ENCODE assay signal across 1 cellular context in the genomic region with DNA sequence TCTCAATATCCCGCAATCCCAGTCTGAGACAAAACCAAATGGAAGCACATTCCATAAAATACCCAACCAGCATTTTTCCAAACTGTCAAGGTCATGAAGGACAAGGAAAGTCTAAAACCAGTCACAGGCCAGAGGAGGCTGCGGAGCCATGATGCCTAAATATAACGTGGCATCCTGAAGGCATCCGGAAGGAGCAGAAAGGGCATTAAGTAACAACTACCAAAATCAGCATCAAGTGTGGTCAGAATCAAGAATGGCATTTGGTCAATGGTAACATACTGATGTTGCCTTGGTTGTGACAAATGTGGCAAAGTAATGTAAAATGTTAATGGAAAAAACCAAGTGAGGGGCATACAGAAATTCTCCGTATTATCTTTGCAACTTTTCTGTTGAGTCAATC.
TF ChIP-seq lines count a peak whose summit lies in the region.

No MANE protein-coding gene starts in this region.

TF ChIP-seq in WTC11, 78 proteins besides CTCF, POLR2A, EP300 and RAD21 (continued from another document):
- no peak for TF ChIP-seq IRF2 (CRISPR knock-in tag; IDR thresholded peaks at IDR 0.05; ENCODE audit: borderline replicate concordance, low read depth)
- TF ChIP-seq ZNF232 (CRISPR knock-in tag; IDR thresholded peaks at IDR 0.05): no peak
- TF ChIP-seq, protein P1, sequence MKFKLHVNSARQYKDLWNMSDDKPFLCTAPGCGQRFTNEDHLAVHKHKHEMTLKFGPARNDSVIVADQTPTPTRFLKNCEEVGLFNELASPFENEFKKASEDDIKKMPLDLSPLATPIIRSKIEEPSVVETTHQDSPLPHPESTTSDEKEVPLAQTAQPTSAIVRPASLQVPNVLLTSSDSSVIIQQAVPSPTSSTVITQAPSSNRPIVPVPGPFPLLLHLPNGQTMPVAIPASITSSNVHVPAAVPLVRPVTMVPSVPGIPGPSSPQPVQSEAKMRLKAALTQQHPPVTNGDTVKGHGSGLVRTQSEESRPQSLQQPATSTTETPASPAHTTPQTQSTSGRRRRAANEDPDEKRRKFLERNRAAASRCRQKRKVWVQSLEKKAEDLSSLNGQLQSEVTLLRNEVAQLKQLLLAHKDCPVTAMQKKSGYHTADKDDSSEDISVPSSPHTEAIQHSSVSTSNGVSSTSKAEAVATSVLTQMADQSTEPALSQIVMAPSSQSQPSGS (CRISPR knock-in tag; IDR thresholded peaks at IDR 0.05; ENCODE audit: borderline replicate concordance, low read depth): no peak
- TF ChIP-seq, protein P2, sequence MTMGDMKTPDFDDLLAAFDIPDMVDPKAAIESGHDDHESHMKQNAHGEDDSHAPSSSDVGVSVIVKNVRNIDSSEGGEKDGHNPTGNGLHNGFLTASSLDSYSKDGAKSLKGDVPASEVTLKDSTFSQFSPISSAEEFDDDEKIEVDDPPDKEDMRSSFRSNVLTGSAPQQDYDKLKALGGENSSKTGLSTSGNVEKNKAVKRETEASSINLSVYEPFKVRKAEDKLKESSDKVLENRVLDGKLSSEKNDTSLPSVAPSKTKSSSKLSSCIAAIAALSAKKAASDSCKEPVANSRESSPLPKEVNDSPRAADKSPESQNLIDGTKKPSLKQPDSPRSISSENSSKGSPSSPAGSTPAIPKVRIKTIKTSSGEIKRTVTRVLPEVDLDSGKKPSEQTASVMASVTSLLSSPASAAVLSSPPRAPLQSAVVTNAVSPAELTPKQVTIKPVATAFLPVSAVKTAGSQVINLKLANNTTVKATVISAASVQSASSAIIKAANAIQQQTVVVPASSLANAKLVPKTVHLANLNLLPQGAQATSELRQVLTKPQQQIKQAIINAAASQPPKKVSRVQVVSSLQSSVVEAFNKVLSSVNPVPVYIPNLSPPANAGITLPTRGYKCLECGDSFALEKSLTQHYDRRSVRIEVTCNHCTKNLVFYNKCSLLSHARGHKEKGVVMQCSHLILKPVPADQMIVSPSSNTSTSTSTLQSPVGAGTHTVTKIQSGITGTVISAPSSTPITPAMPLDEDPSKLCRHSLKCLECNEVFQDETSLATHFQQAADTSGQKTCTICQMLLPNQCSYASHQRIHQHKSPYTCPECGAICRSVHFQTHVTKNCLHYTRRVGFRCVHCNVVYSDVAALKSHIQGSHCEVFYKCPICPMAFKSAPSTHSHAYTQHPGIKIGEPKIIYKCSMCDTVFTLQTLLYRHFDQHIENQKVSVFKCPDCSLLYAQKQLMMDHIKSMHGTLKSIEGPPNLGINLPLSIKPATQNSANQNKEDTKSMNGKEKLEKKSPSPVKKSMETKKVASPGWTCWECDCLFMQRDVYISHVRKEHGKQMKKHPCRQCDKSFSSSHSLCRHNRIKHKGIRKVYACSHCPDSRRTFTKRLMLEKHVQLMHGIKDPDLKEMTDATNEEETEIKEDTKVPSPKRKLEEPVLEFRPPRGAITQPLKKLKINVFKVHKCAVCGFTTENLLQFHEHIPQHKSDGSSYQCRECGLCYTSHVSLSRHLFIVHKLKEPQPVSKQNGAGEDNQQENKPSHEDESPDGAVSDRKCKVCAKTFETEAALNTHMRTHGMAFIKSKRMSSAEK (CRISPR knock-in tag; IDR thresholded peaks at IDR 0.05; ENCODE audit: borderline replicate concordance): no peak
- no peak for TF ChIP-seq ERG (CRISPR knock-in tag; IDR thresholded peaks at IDR 0.05)
- TF ChIP-seq ZNF671 (CRISPR knock-in tag; IDR thresholded peaks at IDR 0.05): no peak
- TF ChIP-seq TP53 (CRISPR knock-in tag; IDR thresholded peaks at IDR 0.05): no peak
- TF ChIP-seq MAX (CRISPR knock-in tag; IDR thresholded peaks at IDR 0.05): no peak
- no peak for TF ChIP-seq JAZF1 (CRISPR knock-in tag; IDR thresholded peaks at IDR 0.05)
- TF ChIP-seq ETV6 (CRISPR knock-in tag; IDR thresholded peaks at IDR 0.05): no peak
- TF ChIP-seq EMX1 (CRISPR knock-in tag; IDR thresholded peaks at IDR 0.05): no peak
- TF ChIP-seq TEAD4 (CRISPR knock-in tag; IDR thresholded peaks at IDR 0.05): no peak
- no peak for TF ChIP-seq ZNF512 (CRISPR knock-in tag; IDR thresholded peaks at IDR 0.05; ENCODE audit: borderline replicate concordance)
TF ChIP-seq in WTC11: peak in this region for 0.
